34 cellular contexts compared by ENCODE assay signal in genomic region chr6:110652520-110652919, GRCh38.
DNase-seq lines count a peak whose midpoint lies in the region; ATAC-seq and TF ChIP-seq lines count a peak whose summit lies in the region.
"Had no signal": no experiment of that assay in that cellular context is flagged by ENCODE, and none has a peak within 500 bp of the region (broad histone marks: within the 10 kb centered on the region; RNA-seq: fewer than 3 reads in every experiment).

No MANE protein-coding gene starts in this region.

- 89% methylated on average over 4 of the region's 4 CpGs for WGBS in mammary epithelial cell (ENCODE audit: low coverage, missing lambda C conversion rate)

- H3K9ac ChIP-seq in mammary epithelial cell (ENCODE audit: insufficient read depth, low read length) = no peak overlapping the region
- H3K9ac ChIP-seq: KMS-11 had no signal

- TF ChIP-seq POLR2A in breast epithelium (IDR thresholded peaks at IDR 0.05) = no peak

- peak; percentile 45 for DNase-seq in mammary epithelial cell
- no peak for DNase-seq in breast epithelium (ENCODE audit: low spot score in 2 of 2)
- no peak for DNase-seq in activated T-helper 2 cell treated with anti-CD3 and anti-CD28 coated beads, Interferon-gamma antibody, Interleukin-2, Interleukin-4, amounts not matched to agents 10 μg/mL and 5 μg/mL and 100 μg/mL, durations not matched to agents 14 hours and 24 hours and 36 hours (ENCODE audit: low spot score)
- peak; percentile 20 for DNase-seq in fibroblast of mammary gland (ENCODE audit: low read depth)
- no peak for DNase-seq in putamen (ENCODE audit: low spot score)
- DNase-seq in HPDE6-E6E7 (ENCODE audit: extremely low spot score) = no peak
- DNase-seq in mesenteric fat pad (ENCODE audit: low spot score) = no peak
- DNase-seq: activated CD4-positive, alpha-beta T cell treated with anti-CD3 and anti-CD28 coated beads for 1 hour; activated CD8-positive, alpha-beta memory T cell treated with anti-CD3 and anti-CD28 coated beads, Interleukin-2, amount 50 U/mL, for 48 hours; activated CD8-positive, alpha-beta T cell treated with anti-CD3 and anti-CD28 coated beads for 36 hours; aorta; CD4-positive, CD25-positive, alpha-beta regulatory T cell; cortex of kidney; DND-41; effector memory CD8-positive, alpha-beta T cell; GOT3; kidney glomerular epithelial cell; MV-4-11; NCI-H1436 treated with DMSO at 0.1 percent for 48 hours; NCI-H345; nephron progenitor cell; retina; Right ventricle myocardium superior; small intestine; stimulated activated naive B cell treated with anti-CD40 and anti-IgM and Interleukin-4, amounts not matched to agents 10 μg/mL and 1 μg/mL and 100 μg/mL, for 72 hours had no signal

- H3K27ac ChIP-seq in mammary epithelial cell (ENCODE audit: insufficient read depth, low read depth, low read length) (no peak overlapping the region), breast epithelium (no peak overlapping the region)
- H3K27ac ChIP-seq: cardiac muscle cell, gastroesophageal sphincter, KMS-11, suprapubic skin had no signal

- no TSS peak for BruUV-seq in mammary epithelial cell (replicated peaks; lab: Mats Ljungman, UMichigan)

- no peaks in the 10 kb centered on the region for H3K36me3 ChIP-seq in mammary epithelial cell (ENCODE audit: insufficient read depth, low read length)
- no peaks in the 10 kb centered on the region for H3K36me3 ChIP-seq in breast epithelium
- H3K36me3 ChIP-seq: cardiac muscle cell, gastroesophageal sphincter, suprapubic skin had no signal

- H3K27ac Mint-ChIP-seq in activated T-helper 2 cell treated with anti-CD3 and anti-CD28 coated beads, Interferon-gamma antibody, Interleukin-2, Interleukin-4, amounts not matched to agents 10 μg/mL and 5 μg/mL and 100 μg/mL, durations not matched to agents 14 hours and 24 hours and 36 hours = peak overlapping the region; percentile 19
- H3K27ac Mint-ChIP-seq: activated CD8-positive, alpha-beta T cell treated with anti-CD3 and anti-CD28 coated beads for 36 hours; activated naive CD4-positive, alpha-beta T cell treated with anti-CD3 and anti-CD28 coated beads, Interleukin-2, amount 50 U/mL, for 24 hours; nephron progenitor cell; stimulated activated naive B cell treated with anti-CD40 and anti-IgM and Interleukin-4, amounts not matched to agents 10 μg/mL and 1 μg/mL and 100 μg/mL, for 72 hours; T-helper 1 cell treated with Interleukin-12 subunit alpha and Interleukin-12 subunit beta and Interleukin-4 antibody, amounts not matched to agents 30 μg/mL and 1 μg/mL, for 36 hours had no signal

- no peak overlapping the region for H3K4me2 ChIP-seq in mammary epithelial cell (ENCODE audit: insufficient read depth, low read depth, low read length)
- H3K4me2 ChIP-seq: KMS-11 had no signal

- no peak overlapping the region for H3K4me3 Mint-ChIP-seq in activated T-helper 2 cell treated with anti-CD3 and anti-CD28 coated beads, Interferon-gamma antibody, Interleukin-2, Interleukin-4, amounts not matched to agents 10 μg/mL and 5 μg/mL and 100 μg/mL, durations not matched to agents 14 hours and 24 hours and 36 hours (ENCODE audit: low read depth)
- H3K4me3 Mint-ChIP-seq: activated CD8-positive, alpha-beta T cell treated with anti-CD3 and anti-CD28 coated beads for 36 hours; activated naive CD4-positive, alpha-beta T cell treated with anti-CD3 and anti-CD28 coated beads, Interleukin-2, amount 50 U/mL, for 24 hours; effector memory CD8-positive, alpha-beta T cell; nephron progenitor cell; stimulated activated naive B cell treated with anti-CD40 and anti-IgM and Interleukin-4, amounts not matched to agents 10 μg/mL and 1 μg/mL and 100 μg/mL, for 72 hours; T-helper 1 cell treated with Interleukin-12 subunit alpha and Interleukin-12 subunit beta and Interleukin-4 antibody, amounts not matched to agents 30 μg/mL and 1 μg/mL, for 36 hours had no signal

- dilution Hi-C loops in mammary epithelial cell (cut with HindIII; ENCODE audit: low sequenced_read_pairs) = no loop called here

- no peak for TF ChIP-seq CTCF in mammary epithelial cell (conservative IDR thresholded peaks at IDR 0.05 in 1 of 2, IDR thresholded peaks at IDR 0.05 in 1 of 2; ENCODE audit: extremely low read depth in 1 of 2, insufficient read depth in 1 of 2, low read depth in 1 of 2, low read length in 2 of 2)
- TF ChIP-seq CTCF in breast epithelium (IDR thresholded peaks at IDR 0.05) = no peak
- TF ChIP-seq CTCF in fibroblast of mammary gland (conservative IDR thresholded peaks at IDR 0.05; ENCODE audit: control insufficient read depth, insufficient read depth, low read depth, low read length) = no peak

- peaks cover 19% of the 10 kb centered on the region for H3K4me1 ChIP-seq in mammary epithelial cell (ENCODE audit: insufficient read depth, low read length)
- H3K4me1 ChIP-seq in breast epithelium = no peaks in the 10 kb centered on the region
- H3K4me1 ChIP-seq: gastroesophageal sphincter had no signal

- H3K36me3 Mint-ChIP-seq in activated T-helper 2 cell treated with anti-CD3 and anti-CD28 coated beads, Interferon-gamma antibody, Interleukin-2, Interleukin-4, amounts not matched to agents 10 μg/mL and 5 μg/mL and 100 μg/mL, durations not matched to agents 14 hours and 24 hours and 36 hours (ENCODE audit: low read depth) = peaks cover 17% of the 10 kb centered on the region

- H2AFZ ChIP-seq in mammary epithelial cell (ENCODE audit: low read depth, low read length) = no peak overlapping the region

- H3K4me3 ChIP-seq in mammary epithelial cell (replicated peaks in 1 of 3; ENCODE audit: insufficient read depth in 1 of 3, low read depth in 2 of 3, low read length in 3 of 3) (no peak overlapping the region), breast epithelium (no peak overlapping the region), fibroblast of mammary gland (ENCODE audit: control insufficient read depth, low read depth, low read length) (no peak overlapping the region)
- H3K4me3 ChIP-seq: cardiac muscle cell, gastroesophageal sphincter, lung, suprapubic skin had no signal

- H3K4me1 Mint-ChIP-seq in activated T-helper 2 cell treated with anti-CD3 and anti-CD28 coated beads, Interferon-gamma antibody, Interleukin-2, Interleukin-4, amounts not matched to agents 10 μg/mL and 5 μg/mL and 100 μg/mL, durations not matched to agents 14 hours and 24 hours and 36 hours (ENCODE audit: low read depth) = peaks cover 39% of the 10 kb centered on the region
- H3K4me1 Mint-ChIP-seq: activated naive CD4-positive, alpha-beta T cell treated with anti-CD3 and anti-CD28 coated beads, Interleukin-2, amount 50 U/mL, for 24 hours had no signal

- H3K9me3 ChIP-seq in mammary epithelial cell (replicated peaks; ENCODE audit: insufficient read depth, low read length) (no peaks in the 10 kb centered on the region), breast epithelium (no peaks in the 10 kb centered on the region)
- H3K9me3 ChIP-seq: gastroesophageal sphincter, suprapubic skin had no signal

- H4K20me1 ChIP-seq in mammary epithelial cell (ENCODE audit: insufficient read depth, low read length) = no peaks in the 10 kb centered on the region

- CTCF ChIA-PET in mammary epithelial cell (lab: Charles Lee; ENCODE audit: low non-redundant PET) = no interaction called here

- H3K27me3 Mint-ChIP-seq in activated T-helper 2 cell treated with anti-CD3 and anti-CD28 coated beads, Interferon-gamma antibody, Interleukin-2, Interleukin-4, amounts not matched to agents 10 μg/mL and 5 μg/mL and 100 μg/mL, durations not matched to agents 14 hours and 24 hours and 36 hours (ENCODE audit: low read depth) = no peaks in the 10 kb centered on the region
- H3K27me3 Mint-ChIP-seq: activated CD8-positive, alpha-beta T cell treated with anti-CD3 and anti-CD28 coated beads for 36 hours; activated naive CD4-positive, alpha-beta T cell treated with anti-CD3 and anti-CD28 coated beads, Interleukin-2, amount 50 U/mL, for 24 hours; CD4-positive, CD25-positive, alpha-beta regulatory T cell; effector memory CD8-positive, alpha-beta T cell; stimulated activated naive B cell treated with anti-CD40 and anti-IgM and Interleukin-4, amounts not matched to agents 10 μg/mL and 1 μg/mL and 100 μg/mL, for 72 hours had no signal

- in situ Hi-C loops in mammary epithelial cell (cut with MboI; ENCODE audit: low sequenced_read_pairs in 2 of 2) = no loop called here

- H3K9me3 Mint-ChIP-seq in activated T-helper 2 cell treated with anti-CD3 and anti-CD28 coated beads, Interferon-gamma antibody, Interleukin-2, Interleukin-4, amounts not matched to agents 10 μg/mL and 5 μg/mL and 100 μg/mL, durations not matched to agents 14 hours and 24 hours and 36 hours = no peaks in the 10 kb centered on the region
- H3K9me3 Mint-ChIP-seq: activated CD8-positive, alpha-beta T cell treated with anti-CD3 and anti-CD28 coated beads for 36 hours; CD4-positive, CD25-positive, alpha-beta regulatory T cell; effector memory CD8-positive, alpha-beta T cell; nephron progenitor cell; T-helper 1 cell treated with Interleukin-12 subunit alpha and Interleukin-12 subunit beta and Interleukin-4 antibody, amounts not matched to agents 30 μg/mL and 1 μg/mL, for 36 hours had no signal

- no peaks in the 10 kb centered on the region for H3K27me3 ChIP-seq in mammary epithelial cell (ENCODE audit: insufficient read depth, low read length)
- H3K27me3 ChIP-seq in breast epithelium = no peaks in the 10 kb centered on the region
- H3K27me3 ChIP-seq: cardiac muscle cell, gastroesophageal sphincter, suprapubic skin had no signal

- intact Hi-C loops in mammary epithelial cell (cut with micrococcal nuclease) = no loop called here
- intact Hi-C loops in breast epithelium (cut with DNase I; ENCODE audit: low total_unique reads) = no loop called here
- intact Hi-C loops in activated T-helper 2 cell treated with anti-CD3 and anti-CD28 coated beads, Interferon-gamma antibody, Interleukin-2, Interleukin-4, amounts not matched to agents 10 μg/mL and 5 μg/mL and 100 μg/mL, durations not matched to agents 14 hours and 24 hours and 36 hours (cut with micrococcal nuclease) = loop anchor here (2.0 kb wide), 2 partner anchors 62 to 116 kb away; no protein-coding TSS in a partner anchor

- H3K79me2 ChIP-seq in mammary epithelial cell (ENCODE audit: insufficient read depth, low read length) = no peaks in the 10 kb centered on the region

- no peak for ATAC-seq in HG02870 (IDR thresholded peaks at IDR 0.05; ENCODE audit: unreplicated experiment)
- ATAC-seq: activated CD8-positive, alpha-beta T cell treated with anti-CD3 and anti-CD28 coated beads for 36 hours; effector memory CD8-positive, alpha-beta T cell; gastroesophageal sphincter; SK-N-SH treated with all-trans-retinoic acid at 6 μM for 48 hours; stimulated activated naive B cell treated with anti-CD40 and anti-IgM and Interleukin-4, amounts not matched to agents 10 μg/mL and 1 μg/mL and 100 μg/mL, for 72 hours had no signal

Comparison
In these comparisons a context has a peak if more than half of its experiments do, and no peak if none do; other contexts are left out.
1. DNase-seq: peak in mammary epithelial cell (single experiment) and fibroblast of mammary gland (single experiment); none in breast epithelium (0 of 2), activated T-helper 2 cell treated with anti-CD3 and anti-CD28 coated beads, Interferon-gamma antibody, Interleukin-2, Interleukin-4, amounts not matched to agents 10 μg/mL and 5 μg/mL and 100 μg/mL, durations not matched to agents 14 hours and 24 hours and 36 hours (single experiment), putamen (single experiment), HPDE6-E6E7 (single experiment) and mesenteric fat pad (single experiment).